In genomic region chr22:40237788-40238424, GRCh38 we compare ENCODE assay signal across 11 cellular contexts.
DNase-seq lines count a peak whose midpoint lies in the region; ATAC-seq, FAIRE-seq and TF ChIP-seq lines count a peak whose summit lies in the region.
"Had no signal": no experiment of that assay in that cellular context is flagged by ENCODE, and none has a peak within 500 bp of the region (broad histone marks: within the 10 kb centered on the region; RNA-seq: fewer than 3 reads in every experiment).

No MANE protein-coding gene starts in this region.

- H2AFZ ChIP-seq in K562 (ENCODE audit: low read depth, low read length), result no peak overlapping the region

- H3K4me1 ChIP-seq in HEK293 (ENCODE audit: control insufficient read depth, insufficient read depth, low read length) (peaks cover 16% of the 10 kb centered on the region), K562 (replicated peaks in 1 of 2; ENCODE audit: control insufficient read depth in 2 of 2, insufficient read depth in 2 of 2, low read length in 2 of 2) (peaks cover 0 to 8% of the 10 kb centered on the region in 2 experiments; a peak in 3 of 5 replicates)

- no peak overlapping the region for H3K9ac ChIP-seq in K562 (ENCODE audit: insufficient read depth in 1 of 2, low read depth in 2 of 2, low read length in 2 of 2)

- H3K4me3 ChIP-seq in HEK293 (ENCODE audit: low read depth, low read length), result no peak overlapping the region
- H3K4me3 ChIP-seq in K562, result no peak overlapping the region

- H3K27ac Mint-ChIP-seq in nephron progenitor cell, result peak overlapping the region; percentile 67

- ATAC-seq in K562, result no peak

- in situ Hi-C loops in K562 (cut with MboI), result no loop called here

- H3K27me3 Mint-ChIP-seq in nephron progenitor cell (ENCODE audit: low read depth, poor library complexity), result no peaks in the 10 kb centered on the region

- no peak overlapping the region for H3K4me3 Mint-ChIP-seq in nephron progenitor cell

- TF ChIP-seq POLR2A in K562 (conservative IDR thresholded peaks at IDR 0.05), result no peak

- H3K9me1 ChIP-seq in K562 (ENCODE audit: control insufficient read depth, insufficient read depth, low read length), result peaks cover 2% of the 10 kb centered on the region

- POLR2A ChIA-PET in HEK293 (lab: Yijun Ruan, JAX) (no interaction called here), K562 (lab: Yijun Ruan, JAX) (no interaction called here)

- H3K36me3 Mint-ChIP-seq in nephron progenitor cell (ENCODE audit: low read depth), result peaks cover 49% of the 10 kb centered on the region

- no TSS peak for BruUV-seq in K562 (replicated peaks; lab: Mats Ljungman, UMichigan)

- H3K36me3 ChIP-seq in HEK293 (ENCODE audit: control insufficient read depth in 2 of 2, insufficient read depth in 1 of 2, low read length in 2 of 2) (no peaks in the 10 kb centered on the region), K562 (ENCODE audit: control insufficient read depth, insufficient read depth, low read length) (no peaks in the 10 kb centered on the region; the same call in 2 of the 3 replicates)

- no peak for FAIRE-seq in K562 (lab: Jason Lieb, UNC)

- 89% methylated on average over 10 of the region's 13 CpGs for WGBS in K562 (ENCODE audit: insufficient coverage, low coverage, missing lambda C conversion rate)

- CTCF ChIA-PET in HEK293 (lab: Yijun Ruan, JAX) (no interaction called here), K562 (lab: Yijun Ruan, JAX; ENCODE audit: low intra/inter-chr PET ratio) (no interaction called here)

- peaks cover 15% of the 10 kb centered on the region for H4K20me1 ChIP-seq in K562 (replicated peaks; ENCODE audit: control insufficient read depth, insufficient read depth, low read length)

- peaks cover 64% of the 10 kb centered on the region for H3K4me1 Mint-ChIP-seq in nephron progenitor cell

- H3K27me3 ChIP-seq in K562 (ENCODE audit: control insufficient read depth in 2 of 2, insufficient read depth in 2 of 2, low read length in 2 of 2), result no peaks in the 10 kb centered on the region
- H3K27me3 ChIP-seq: heart right ventricle had no signal

- intact Hi-C loops in K562 (cut with micrococcal nuclease), result no loop called here

- H3K27ac ChIP-seq in HEK293 (ENCODE audit: extremely low read depth, low read depth, low read length) (no peak overlapping the region), K562 (ENCODE audit: extremely low read depth, low read depth, low read length) (no peak overlapping the region)

- peaks cover 40% of the 10 kb centered on the region for H3K79me2 ChIP-seq in K562 (ENCODE audit: control insufficient read depth, insufficient read depth, low read length)

- no peak for TF ChIP-seq EP300 in K562 (IDR thresholded peaks at IDR 0.05; ENCODE audit: low read length)

- no peaks in the 10 kb centered on the region for H3K9me3 ChIP-seq in HEK293 (ENCODE audit: control insufficient read depth, insufficient read depth, low read depth, low read length)
- H3K9me3 ChIP-seq in K562 (replicated peaks; ENCODE audit: control insufficient read depth, insufficient read depth, low read depth, low read length), result no peaks in the 10 kb centered on the region
- H3K9me3 ChIP-seq: heart right ventricle had no signal

- no peak overlapping the region for H3K4me2 ChIP-seq in K562 (ENCODE audit: insufficient read depth, low read length)

- DNase-seq in EL, result peak; percentile 12
- DNase-seq in K562 (ENCODE audit: extremely low read depth in 1 of 4, low spot score in 3 of 4), result no peak
- no peak for DNase-seq in nephron progenitor cell
- no peak for DNase-seq in nucleus accumbens (lab: John Stamatoyannopoulos, UW)
- DNase-seq in MV-4-11 (lab: John Stamatoyannopoulos, UW), result no peak
- DNase-seq in foreskin melanocyte, result no peak
- DNase-seq: activated gamma-delta T cell, heart right ventricle, NCI-H2029 treated with DMSO at 0.1 percent for 48 hours, OCI-M1 had no signal

- no peaks in the 10 kb centered on the region for H3K9me3 Mint-ChIP-seq in nephron progenitor cell

- no peak for TF ChIP-seq RAD21 in K562 (CRISPR knock-in tag; conservative IDR thresholded peaks at IDR 0.05 in 1 of 2, IDR thresholded peaks at IDR 0.05 in 1 of 2)

- TF ChIP-seq CTCF in HEK293 (tag by site-specific recombination; IDR thresholded peaks at IDR 0.05) (no peak), K562 (IDR thresholded peaks at IDR 0.05 in 2 of 3, conservative IDR thresholded peaks at IDR 0.05 in 1 of 3; ENCODE audit: insufficient read depth in 2 of 3, low read depth in 1 of 3, low read length in 3 of 3) (no peak), nephron progenitor cell (IDR thresholded peaks at IDR 0.05) (no peak)

TF ChIP-seq in HEK293, 187 proteins besides CTCF, POLR2A, EP300 and RAD21:
- no peak for TF ChIP-seq ZNF157 (tag by site-specific recombination; IDR thresholded peaks at IDR 0.05)
- TF ChIP-seq ZNF596 (tag by site-specific recombination; IDR thresholded peaks at IDR 0.05), result no peak
- TF ChIP-seq ZNF629 (tag by site-specific recombination; IDR thresholded peaks at IDR 0.05), result 0 out of 2 replicates have a peak, but pooled peaks have one; percentile 17
- no peak for TF ChIP-seq ZSCAN5A (tag by site-specific recombination; IDR thresholded peaks at IDR 0.05)
- TF ChIP-seq ZNF341 (tag by site-specific recombination; IDR thresholded peaks at IDR 0.05; ENCODE audit: low read depth), result peak; percentile 65
- peak; percentile 19 for TF ChIP-seq SETDB1 (IDR thresholded peaks at IDR 0.05; ENCODE audit: insufficient read length, low read length)

TF ChIP-seq in K562, 482 proteins besides CTCF, POLR2A, EP300 and RAD21:
- no peak for TF ChIP-seq TFAP4 (CRISPR knock-in tag; IDR thresholded peaks at IDR 0.05; ENCODE audit: borderline replicate concordance)
- TF ChIP-seq ZNF316 (IDR thresholded peaks at IDR 0.05), result peak; percentile 21; the same call in 1 of the 2 replicates
- no peak for TF ChIP-seq PTBP1 (IDR thresholded peaks at IDR 0.05; ENCODE audit: low read depth, low read length)
- TF ChIP-seq NFATC3 (IDR thresholded peaks at IDR 0.05), result no peak
- TF ChIP-seq U2AF2 (optimal IDR thresholded peaks at IDR 0.05; ENCODE audit: low read depth, low read length), result no peak
- no peak for TF ChIP-seq ZBTB9 (CRISPR knock-in tag; IDR thresholded peaks at IDR 0.05)
